ENCODE assay signal across 9 cellular contexts in the genomic region with DNA sequence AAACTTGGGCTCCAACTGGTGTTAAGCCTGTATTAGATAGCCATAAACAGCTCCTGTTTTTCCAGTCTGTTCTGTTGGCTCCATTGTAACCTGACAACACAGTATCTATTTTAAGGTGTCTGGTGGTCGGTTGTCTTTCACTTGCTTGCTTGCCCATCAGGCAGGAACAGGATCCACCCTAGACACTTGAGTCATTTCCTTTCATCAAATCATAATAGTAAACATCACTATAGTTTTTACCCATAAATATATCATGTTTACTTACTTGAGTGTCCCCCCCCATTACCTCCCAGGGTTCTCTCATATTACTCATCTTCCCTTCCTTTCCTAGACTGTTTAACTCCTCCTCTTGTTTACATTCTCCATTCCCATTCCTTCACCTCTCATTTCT. TPM values are rescaled to one million over a fixed set of nuclear protein-coding genes. Genes with fewer than 3 reads are reported as not detected.
DNase-seq lines count a peak whose midpoint lies in the region; ATAC-seq and TF ChIP-seq lines count a peak whose summit lies in the region.
"Had no signal": no experiment of that assay in that cellular context is flagged by ENCODE, and none has a peak within 500 bp of the region (broad histone marks: within the 10 kb centered on the region; RNA-seq: fewer than 3 reads in every experiment).

No MANE protein-coding gene starts in this region.

- H3K9me3 ChIP-seq in HEK293 (ENCODE audit: control insufficient read depth, insufficient read depth, low read depth, low read length), result no peaks in the 10 kb centered on the region

- peaks cover 4% of the 10 kb centered on the region for H3K36me3 Mint-ChIP-seq in activated naive CD8-positive, alpha-beta T cell treated with anti-CD3 and anti-CD28 coated beads, Interleukin-2, amount 10 ng/mL, durations not matched to agents 7 days and 5 days

- peak overlapping the region; percentile 8 for H3K27ac Mint-ChIP-seq in activated naive CD8-positive, alpha-beta T cell treated with anti-CD3 and anti-CD28 coated beads, Interleukin-2, amount 10 ng/mL, durations not matched to agents 7 days and 5 days

- H3K4me3 ChIP-seq in HEK293 (ENCODE audit: low read depth, low read length), result no peak overlapping the region

- peak; percentile 42 for DNase-seq in A172 (ENCODE audit: low spot score)
- no peak for DNase-seq in activated naive CD8-positive, alpha-beta T cell treated with anti-CD3 and anti-CD28 coated beads, Interleukin-2, amount 10 ng/mL, durations not matched to agents 7 days and 5 days
- peak; percentile 63 for DNase-seq in left kidney (ENCODE audit: low read depth, low spot score)
- no peak for DNase-seq in effector CD8-positive, alpha-beta T cell (lab: John Stamatoyannopoulos, UW)
- DNase-seq in UCSD-AML1 (lab: John Stamatoyannopoulos, UW; ENCODE audit: unreplicated experiment), result no peak
- no peak for DNase-seq in KBM-7
- DNase-seq: NCI-H1048 had no signal

- peaks cover 14% of the 10 kb centered on the region; the same call in 1 of the 2 replicates for H3K4me1 ChIP-seq in HEK293 (ENCODE audit: control insufficient read depth, insufficient read depth, low read length)

- no peak for ATAC-seq in activated naive CD8-positive, alpha-beta T cell treated with anti-CD3 and anti-CD28 coated beads, Interleukin-2, amount 10 ng/mL, durations not matched to agents 7 days and 5 days (ENCODE audit: low read depth)
- no peak for ATAC-seq in HG02981 (IDR thresholded peaks at IDR 0.05; ENCODE audit: unreplicated experiment)

- POLR2A ChIA-PET in HEK293 (lab: Yijun Ruan, JAX), result no interaction called here
- POLR2A ChIA-PET in activated naive CD8-positive, alpha-beta T cell treated with anti-CD3 and anti-CD28 coated beads, Interleukin-2, amount 10 ng/mL, durations not matched to agents 7 days and 5 days (lab: Charles Lee), result interaction anchor here (0.7 kb wide), 1 partner anchor 18 kb away, joined by 3 read pairs; no protein-coding TSS in a partner anchor

- H3K27ac ChIP-seq in HEK293 (ENCODE audit: extremely low read depth, low read depth, low read length), result no peak overlapping the region

- H3K9me3 Mint-ChIP-seq in activated naive CD8-positive, alpha-beta T cell treated with anti-CD3 and anti-CD28 coated beads, Interleukin-2, amount 10 ng/mL, durations not matched to agents 7 days and 5 days, result no peaks in the 10 kb centered on the region

- no peak for TF ChIP-seq CTCF in HEK293 (tag by site-specific recombination; IDR thresholded peaks at IDR 0.05)

- in situ Hi-C loops in KBM-7 (cut with MboI; ENCODE audit: low pct_unique_long_range_greater_than_20kb, low sequenced_read_pairs), result no loop called here

- peak overlapping the region; percentile 3 for H3K4me3 Mint-ChIP-seq in activated naive CD8-positive, alpha-beta T cell treated with anti-CD3 and anti-CD28 coated beads, Interleukin-2, amount 10 ng/mL, durations not matched to agents 7 days and 5 days

- no peaks in the 10 kb centered on the region for H3K36me3 ChIP-seq in HEK293 (ENCODE audit: control insufficient read depth in 2 of 2, insufficient read depth in 1 of 2, low read length in 2 of 2)

- no peaks in the 10 kb centered on the region for H3K27me3 Mint-ChIP-seq in activated naive CD8-positive, alpha-beta T cell treated with anti-CD3 and anti-CD28 coated beads, Interleukin-2, amount 10 ng/mL, durations not matched to agents 7 days and 5 days

- H3K4me1 Mint-ChIP-seq in activated naive CD8-positive, alpha-beta T cell treated with anti-CD3 and anti-CD28 coated beads, Interleukin-2, amount 10 ng/mL, durations not matched to agents 7 days and 5 days, result peaks cover 36% of the 10 kb centered on the region

- CTCF ChIA-PET in HEK293 (lab: Yijun Ruan, JAX), result no interaction called here

TF ChIP-seq in HEK293, 187 proteins besides CTCF, POLR2A, EP300 and RAD21 (continues in another document):
- no peak for TF ChIP-seq ZNF621 (tag by site-specific recombination; IDR thresholded peaks at IDR 0.05)
- TF ChIP-seq IKZF3 (tag by site-specific recombination; IDR thresholded peaks at IDR 0.05), result 0 out of 2 replicates have a peak, but pooled peaks have one; percentile 10
- 0 out of 2 replicates have a peak, but pooled peaks have one; percentile 9 for TF ChIP-seq ZNF19 (tag by site-specific recombination; IDR thresholded peaks at IDR 0.05; ENCODE audit: low read depth)
- TF ChIP-seq, protein P1, sequence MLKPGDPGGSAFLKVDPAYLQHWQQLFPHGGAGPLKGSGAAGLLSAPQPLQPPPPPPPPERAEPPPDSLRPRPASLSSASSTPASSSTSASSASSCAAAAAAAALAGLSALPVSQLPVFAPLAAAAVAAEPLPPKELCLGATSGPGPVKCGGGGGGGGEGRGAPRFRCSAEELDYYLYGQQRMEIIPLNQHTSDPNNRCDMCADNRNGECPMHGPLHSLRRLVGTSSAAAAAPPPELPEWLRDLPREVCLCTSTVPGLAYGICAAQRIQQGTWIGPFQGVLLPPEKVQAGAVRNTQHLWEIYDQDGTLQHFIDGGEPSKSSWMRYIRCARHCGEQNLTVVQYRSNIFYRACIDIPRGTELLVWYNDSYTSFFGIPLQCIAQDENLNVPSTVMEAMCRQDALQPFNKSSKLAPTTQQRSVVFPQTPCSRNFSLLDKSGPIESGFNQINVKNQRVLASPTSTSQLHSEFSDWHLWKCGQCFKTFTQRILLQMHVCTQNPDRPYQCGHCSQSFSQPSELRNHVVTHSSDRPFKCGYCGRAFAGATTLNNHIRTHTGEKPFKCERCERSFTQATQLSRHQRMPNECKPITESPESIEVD (tag by site-specific recombination; IDR thresholded peaks at IDR 0.05), result peak; percentile 20
- TF ChIP-seq, protein P2, sequence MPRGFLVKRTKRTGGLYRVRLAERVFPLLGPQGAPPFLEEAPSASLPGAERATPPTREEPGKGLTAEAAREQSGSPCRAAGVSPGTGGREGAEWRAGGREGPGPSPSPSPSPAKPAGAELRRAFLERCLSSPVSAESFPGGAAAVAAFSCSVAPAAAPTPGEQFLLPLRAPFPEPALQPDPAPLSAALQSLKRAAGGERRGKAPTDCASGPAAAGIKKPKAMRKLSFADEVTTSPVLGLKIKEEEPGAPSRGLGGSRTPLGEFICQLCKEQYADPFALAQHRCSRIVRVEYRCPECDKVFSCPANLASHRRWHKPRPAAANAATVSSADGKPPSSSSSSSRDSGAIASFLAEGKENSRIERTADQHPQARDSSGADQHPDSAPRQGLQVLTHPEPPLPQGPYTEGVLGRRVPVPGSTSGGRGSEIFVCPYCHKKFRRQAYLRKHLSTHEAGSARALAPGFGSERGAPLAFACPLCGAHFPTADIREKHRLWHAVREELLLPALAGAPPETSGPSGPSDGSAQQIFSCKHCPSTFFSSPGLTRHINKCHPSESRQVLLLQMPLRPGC (tag by site-specific recombination; IDR thresholded peaks at IDR 0.05), result peak; percentile 64; the same call in 1 of the 2 replicates
- TF ChIP-seq ZNF202 (tag by site-specific recombination; IDR thresholded peaks at IDR 0.05; ENCODE audit: borderline replicate concordance), result no peak
- TF ChIP-seq, protein P3, sequence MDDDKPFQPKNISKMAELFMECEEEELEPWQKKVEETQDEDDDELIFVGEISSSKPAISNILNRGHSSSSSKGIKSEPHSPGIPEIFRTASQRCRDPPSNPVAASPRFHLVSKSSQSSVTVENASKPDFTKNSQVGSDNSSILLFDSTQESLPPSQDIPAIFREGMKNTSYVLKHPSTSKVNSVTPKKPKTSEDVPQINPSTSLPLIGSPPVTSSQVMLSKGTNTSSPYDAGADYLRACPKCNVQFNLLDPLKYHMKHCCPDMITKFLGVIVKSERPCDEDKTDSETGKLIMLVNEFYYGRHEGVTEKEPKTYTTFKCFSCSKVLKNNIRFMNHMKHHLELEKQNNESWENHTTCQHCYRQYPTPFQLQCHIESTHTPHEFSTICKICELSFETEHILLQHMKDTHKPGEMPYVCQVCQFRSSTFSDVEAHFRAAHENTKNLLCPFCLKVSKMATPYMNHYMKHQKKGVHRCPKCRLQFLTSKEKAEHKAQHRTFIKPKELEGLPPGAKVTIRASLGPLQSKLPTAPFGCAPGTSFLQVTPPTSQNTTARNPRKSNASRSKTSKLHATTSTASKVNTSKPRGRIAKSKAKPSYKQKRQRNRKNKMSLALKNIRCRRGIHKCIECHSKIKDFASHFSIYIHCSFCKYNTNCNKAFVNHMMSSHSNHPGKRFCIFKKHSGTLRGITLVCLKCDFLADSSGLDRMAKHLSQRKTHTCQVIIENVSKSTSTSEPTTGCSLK (tag by site-specific recombination; IDR thresholded peaks at IDR 0.05), result no peak
- TF ChIP-seq ZNF223 (tag by site-specific recombination; IDR thresholded peaks at IDR 0.05), result no peak
- TF ChIP-seq, protein P4, sequence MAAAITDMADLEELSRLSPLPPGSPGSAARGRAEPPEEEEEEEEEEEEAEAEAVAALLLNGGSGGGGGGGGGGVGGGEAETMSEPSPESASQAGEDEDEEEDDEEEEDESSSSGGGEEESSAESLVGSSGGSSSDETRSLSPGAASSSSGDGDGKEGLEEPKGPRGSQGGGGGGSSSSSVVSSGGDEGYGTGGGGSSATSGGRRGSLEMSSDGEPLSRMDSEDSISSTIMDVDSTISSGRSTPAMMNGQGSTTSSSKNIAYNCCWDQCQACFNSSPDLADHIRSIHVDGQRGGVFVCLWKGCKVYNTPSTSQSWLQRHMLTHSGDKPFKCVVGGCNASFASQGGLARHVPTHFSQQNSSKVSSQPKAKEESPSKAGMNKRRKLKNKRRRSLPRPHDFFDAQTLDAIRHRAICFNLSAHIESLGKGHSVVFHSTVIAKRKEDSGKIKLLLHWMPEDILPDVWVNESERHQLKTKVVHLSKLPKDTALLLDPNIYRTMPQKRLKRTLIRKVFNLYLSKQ (tag by site-specific recombination; IDR thresholded peaks at IDR 0.05; ENCODE audit: borderline replicate concordance), result no peak
- TF ChIP-seq, protein P5, sequence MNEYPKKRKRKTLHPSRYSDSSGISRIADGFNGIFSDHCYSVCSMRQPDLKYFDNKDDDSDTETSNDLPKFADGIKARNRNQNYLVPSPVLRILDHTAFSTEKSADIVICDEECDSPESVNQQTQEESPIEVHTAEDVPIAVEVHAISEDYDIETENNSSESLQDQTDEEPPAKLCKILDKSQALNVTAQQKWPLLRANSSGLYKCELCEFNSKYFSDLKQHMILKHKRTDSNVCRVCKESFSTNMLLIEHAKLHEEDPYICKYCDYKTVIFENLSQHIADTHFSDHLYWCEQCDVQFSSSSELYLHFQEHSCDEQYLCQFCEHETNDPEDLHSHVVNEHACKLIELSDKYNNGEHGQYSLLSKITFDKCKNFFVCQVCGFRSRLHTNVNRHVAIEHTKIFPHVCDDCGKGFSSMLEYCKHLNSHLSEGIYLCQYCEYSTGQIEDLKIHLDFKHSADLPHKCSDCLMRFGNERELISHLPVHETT (tag by site-specific recombination; IDR thresholded peaks at IDR 0.05), result peak; percentile 74
- peak; percentile 65; the same call in 1 of the 2 replicates for TF ChIP-seq ZEB2 (tag by site-specific recombination; IDR thresholded peaks at IDR 0.05)

RNA-seq across cellular contexts. Expression of a gene that starts 2.9 kb away (rescaled TPM):
- 6.2 and 7.6 TPM in 2 replicates for total RNA-seq in A172 (2014; rRNA removed; shearing (Covaris generic))
- total RNA-seq in activated naive CD8-positive, alpha-beta T cell treated with anti-CD3 and anti-CD28 coated beads, Interleukin-2, amount 10 ng/mL, durations not matched to agents 7 days and 5 days, result 10 to 100 TPM; 31.6 to 33.3 TPM

RNA-seq across cellular contexts. Expression of a gene that starts 35.3 kb away (rescaled TPM):
- total RNA-seq in A172 (2014; rRNA removed; shearing (Covaris generic)), result not detected in 2 replicates
- 1 to 10 TPM; 7.6 to 8.0 TPM for total RNA-seq in activated naive CD8-positive, alpha-beta T cell treated with anti-CD3 and anti-CD28 coated beads, Interleukin-2, amount 10 ng/mL, durations not matched to agents 7 days and 5 days

Comparison
In these comparisons a context has a peak if more than half of its experiments do, and no peak if none do; other contexts are left out.
1. DNase-seq: peak in A172 (single experiment) and left kidney (single experiment); none in activated naive CD8-positive, alpha-beta T cell treated with anti-CD3 and anti-CD28 coated beads, Interleukin-2, amount 10 ng/mL, durations not matched to agents 7 days and 5 days (single experiment), effector CD8-positive, alpha-beta T cell (single experiment), UCSD-AML1 (single experiment) and KBM-7 (single experiment).